Comparison of ENCODE assay signal across 29 cellular contexts in the genomic region with DNA sequence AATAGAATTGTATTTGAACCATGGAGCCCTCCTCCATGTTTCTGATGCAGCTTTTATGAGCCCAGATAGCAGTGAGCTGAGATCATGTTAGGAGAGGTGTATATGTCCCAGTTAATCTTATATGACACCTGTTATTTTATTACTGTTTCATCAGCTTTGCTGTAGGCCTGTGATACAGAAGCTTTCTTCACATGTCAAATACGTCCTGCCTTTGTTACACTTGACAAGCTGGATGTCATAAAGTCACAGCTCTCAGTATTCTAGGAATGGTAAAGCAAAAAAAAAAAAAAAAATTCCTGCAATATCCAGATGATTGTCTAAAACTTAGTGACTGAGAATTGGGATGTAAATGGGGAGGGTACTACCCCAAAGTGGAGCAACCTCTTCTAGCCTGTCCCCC.
"Had no signal": no experiment of that assay in that cellular context is flagged by ENCODE, and none has a peak within 500 bp of the region (broad histone marks: within the 10 kb centered on the region; RNA-seq: fewer than 3 reads in every experiment).

No MANE protein-coding gene starts in this region.

- H3K27ac ChIP-seq: ascending aorta, cardiac muscle cell, WERI-Rb-1 had no signal

- H3K4me1 ChIP-seq: ascending aorta had no signal

- ATAC-seq: activated CD4-positive, alpha-beta T cell treated with anti-CD3 and anti-CD28 coated beads for 36 hours; activated CD4-positive, CD25-positive, alpha-beta regulatory T cell treated with anti-CD3 and anti-CD28 coated beads, Interleukin-2, amount 50 U/mL, for 24 hours; activated CD8-positive, alpha-beta memory T cell treated with anti-CD3 and anti-CD28 coated beads, Interleukin-2, amount 10 ng/mL, durations not matched to agents 7 days and 5 days; activated CD8-positive, alpha-beta T cell treated with anti-CD3 and anti-CD28 coated beads, Interleukin-2, amount 10 ng/mL, durations not matched to agents 7 days and 5 days; activated naive CD8-positive, alpha-beta T cell treated with anti-CD3 and anti-CD28 coated beads, Interleukin-2, amount 50 U/mL, for 24 hours; T-helper 17 cell; WTC11 had no signal

- H3K36me3 ChIP-seq: ascending aorta, cardiac muscle cell, WERI-Rb-1 had no signal

- DNase-seq: activated CD4-positive, alpha-beta memory T cell treated with anti-CD3 and anti-CD28 coated beads, Interleukin-2, amount 10 ng/mL, durations not matched to agents 7 days and 5 days; activated CD4-positive, alpha-beta T cell treated with anti-CD3 and anti-CD28 coated beads for 1 hour; activated CD4-positive, alpha-beta T cell treated with anti-CD3 and anti-CD28 coated beads for 36 hours; activated CD4-positive, alpha-beta T cell treated with anti-CD3 and anti-CD28 coated beads for 48 hours; activated CD4-positive, alpha-beta T cell treated with anti-CD3 and anti-CD28 coated beads, Interleukin-2, amount 10 ng/mL, durations not matched to agents 7 days and 5 days; activated CD4-positive, alpha-beta T cell treated with anti-CD3 and anti-CD28 coated beads, Interleukin-2, amount 50 U/mL, for 48 hours; activated CD4-positive, CD25-positive, alpha-beta regulatory T cell; activated CD8-positive, alpha-beta memory T cell treated with anti-CD3 and anti-CD28 coated beads for 24 hours; activated CD8-positive, alpha-beta memory T cell treated with anti-CD3 and anti-CD28 coated beads, Interleukin-2, amount 10 ng/mL, durations not matched to agents 7 days and 5 days; activated CD8-positive, alpha-beta memory T cell treated with anti-CD3 and anti-CD28 coated beads, Interleukin-2, amount 50 U/mL, for 48 hours; activated CD8-positive, alpha-beta T cell treated with anti-CD3 and anti-CD28 coated beads, Interleukin-2, amount 10 ng/mL, durations not matched to agents 7 days and 5 days; activated effector memory CD4-positive, alpha-beta T cell treated with Interleukin-2 at 50 U/mL for 16 hours; activated gamma-delta T cell; activated naive CD4-positive, alpha-beta T cell treated with anti-CD3 and anti-CD28 coated beads, Interleukin-2, amount 10 ng/mL, durations not matched to agents 7 days and 5 days; activated naive CD4-positive, alpha-beta T cell treated with Interleukin-2 at 50 U/mL for 16 hours; activated naive CD8-positive, alpha-beta T cell treated with anti-CD3 and anti-CD28 coated beads, Interleukin-2, amount 10 ng/mL, durations not matched to agents 7 days and 5 days; activated naive CD8-positive, alpha-beta T cell treated with anti-CD3 and anti-CD28 coated beads, Interleukin-2, amount 50 U/mL, for 24 hours; activated T-cell treated with anti-CD3 and anti-CD28 coated beads, Interleukin-2, amount 50 U/mL, for 24 hours; activated T-cell treated with anti-CD3 and anti-CD28 coated beads, Interleukin-2, amount 50 U/mL, for 48 hours; amygdala; anterior cingulate cortex; cerebellar nuclear complex; T-helper 17 cell; T1000; WERI-Rb-1 had no signal

- H3K9me3 ChIP-seq: ascending aorta had no signal

- H3K27me3 ChIP-seq: ascending aorta, cardiac muscle cell had no signal

- H3K4me3 ChIP-seq: ascending aorta, cardiac muscle cell had no signal
